Comparison of ENCODE assay signal across 24 cellular contexts in genomic region chr18:13550446-13551304, GRCh38.
DNase-seq lines count a peak whose midpoint lies in the region; ATAC-seq, FAIRE-seq and TF ChIP-seq lines count a peak whose summit lies in the region.
"Had no signal": no experiment of that assay in that cellular context is flagged by ENCODE, and none has a peak within 500 bp of the region (broad histone marks: within the 10 kb centered on the region; RNA-seq: fewer than 3 reads in every experiment).

No MANE protein-coding gene starts in this region.

- no peak overlapping the region for H3K4me3 Mint-ChIP-seq in activated T-cell treated with anti-CD3 and anti-CD28 coated beads, Interleukin-2, amount 50 U/mL, for 24 hours
- no peak overlapping the region for H3K4me3 Mint-ChIP-seq in activated T-cell treated with anti-CD3 and anti-CD28 coated beads, Interleukin-2, amount 50 U/mL, for 72 hours
- H3K4me3 Mint-ChIP-seq in naive thymus-derived CD8-positive, alpha-beta T cell, result no peak overlapping the region
- H3K4me3 Mint-ChIP-seq: activated B cell treated with CpG ODN at 0.5 μM for 24 hours; activated CD4-positive, alpha-beta memory T cell treated with anti-CD3 and anti-CD28 coated beads, Interleukin-2, amount 10 ng/mL, durations not matched to agents 7 days and 5 days; effector memory CD8-positive, alpha-beta T cell; GM23338 had no signal

- H3K4me1 Mint-ChIP-seq in activated T-cell treated with anti-CD3 and anti-CD28 coated beads, Interleukin-2, amount 50 U/mL, for 24 hours (ENCODE audit: low read depth), result peaks cover 20% of the 10 kb centered on the region
- H3K4me1 Mint-ChIP-seq in activated T-cell treated with anti-CD3 and anti-CD28 coated beads, Interleukin-2, amount 50 U/mL, for 72 hours (ENCODE audit: low read depth), result peaks cover 17% of the 10 kb centered on the region
- peaks cover 16 to 47% (median 30%) of the 10 kb centered on the region in 4 donors for H3K4me1 Mint-ChIP-seq in naive thymus-derived CD8-positive, alpha-beta T cell
- H3K4me1 Mint-ChIP-seq: activated CD4-positive, alpha-beta memory T cell treated with anti-CD3 and anti-CD28 coated beads, Interleukin-2, amount 10 ng/mL, durations not matched to agents 7 days and 5 days; GM23338 had no signal

- in situ Hi-C loops in transverse colon (cut with MboI; ENCODE audit: low pct_ligation_motif_present in 1 of 4, low pct_unique_long_range_greater_than_20kb in 1 of 4, low sequenced_read_pairs in 3 of 4), result no loop called here

- WGBS in transverse colon (ENCODE audit: low coverage in 1 of 2), 2 donors, result 93 to 97% methylated on average over 11 to 27 of the region's 27 CpGs

- no peak for TF ChIP-seq POLR2A in transverse colon (IDR thresholded peaks at IDR 0.05)

- H3K4me2 ChIP-seq in MM.1S (ENCODE audit: low read depth, low read length), result no peak overlapping the region
- H3K4me2 ChIP-seq: GM23338 had no signal

- H3K27me3 ChIP-seq in transverse colon, result no peaks in the 10 kb centered on the region
- no peaks in the 10 kb centered on the region for H3K27me3 ChIP-seq in MM.1S (replicated peaks; ENCODE audit: insufficient read depth, low read length)
- H3K27me3 ChIP-seq: ovary, right lobe of liver, suprapubic skin had no signal

- H3K9me3 ChIP-seq in transverse colon, result no peaks in the 10 kb centered on the region
- no peaks in the 10 kb centered on the region for H3K9me3 ChIP-seq in MM.1S (replicated peaks; ENCODE audit: insufficient read depth, low read length)
- H3K9me3 ChIP-seq: ovary, right lobe of liver, suprapubic skin had no signal

- H3K27ac ChIP-seq in caudate nucleus (ENCODE audit: low read depth, low read length), result peak overlapping the region; percentile 65
- H3K27ac ChIP-seq in transverse colon, result peak overlapping the region in 3 of 4 donors; percentile 56 to 72 (median 69)
- H3K27ac ChIP-seq in MM.1S (ENCODE audit: low read length), result no peak overlapping the region
- H3K27ac ChIP-seq: ovary, right lobe of liver, suprapubic skin had no signal

- H3K9me3 Mint-ChIP-seq in activated T-cell treated with anti-CD3 and anti-CD28 coated beads, Interleukin-2, amount 50 U/mL, for 24 hours, result no peaks in the 10 kb centered on the region
- peaks cover 0 to 2% of the 10 kb centered on the region in 2 donors for H3K9me3 Mint-ChIP-seq in activated T-cell treated with anti-CD3 and anti-CD28 coated beads, Interleukin-2, amount 50 U/mL, for 72 hours
- peaks cover 0 to 1% (median 0%) of the 10 kb centered on the region in 9 donors for H3K9me3 Mint-ChIP-seq in naive thymus-derived CD8-positive, alpha-beta T cell
- H3K9me3 Mint-ChIP-seq: effector memory CD8-positive, alpha-beta T cell had no signal

- TF ChIP-seq CTCF in transverse colon (IDR thresholded peaks at IDR 0.05) (no peak), MM.1S (IDR thresholded peaks at IDR 0.05; ENCODE audit: low read length) (no peak)

- H4K20me1 ChIP-seq in MM.1S (ENCODE audit: insufficient read depth, low read length), result no peaks in the 10 kb centered on the region

- H3K36me3 ChIP-seq in transverse colon (no peaks in the 10 kb centered on the region), MM.1S (replicated peaks; ENCODE audit: insufficient read depth, low read length) (no peaks in the 10 kb centered on the region)
- H3K36me3 ChIP-seq: ovary, right lobe of liver, suprapubic skin had no signal

- H3K4me3 ChIP-seq in transverse colon, result no peak overlapping the region
- no peak overlapping the region for H3K4me3 ChIP-seq in MM.1S (ENCODE audit: low read length)
- H3K4me3 ChIP-seq: GM23338, ovary, right lobe of liver, suprapubic skin had no signal

- POLR2A ChIA-PET in naive thymus-derived CD8-positive, alpha-beta T cell (lab: Charles Lee), result interaction anchor here (0.6 to 1.1 kb wide), 2 partner anchors 83 to 116 kb away, joined by 3 read pairs; no protein-coding TSS in a partner anchor

- no peak overlapping the region for H3K9ac ChIP-seq in MM.1S (ENCODE audit: low read length)

- TF ChIP-seq EP300 in transverse colon (IDR thresholded peaks at IDR 0.05; ENCODE audit: low read depth), result no peak

- no peaks in the 10 kb centered on the region for H3K27me3 Mint-ChIP-seq in activated T-cell treated with anti-CD3 and anti-CD28 coated beads, Interleukin-2, amount 50 U/mL, for 24 hours
- H3K27me3 Mint-ChIP-seq in activated T-cell treated with anti-CD3 and anti-CD28 coated beads, Interleukin-2, amount 50 U/mL, for 72 hours (ENCODE audit: low read depth), result no peaks in the 10 kb centered on the region
- no peaks in the 10 kb centered on the region for H3K27me3 Mint-ChIP-seq in naive thymus-derived CD8-positive, alpha-beta T cell
- H3K27me3 Mint-ChIP-seq: activated B cell treated with CpG ODN at 0.5 μM for 24 hours; activated CD4-positive, alpha-beta memory T cell treated with anti-CD3 and anti-CD28 coated beads, Interleukin-2, amount 10 ng/mL, durations not matched to agents 7 days and 5 days; effector memory CD8-positive, alpha-beta T cell had no signal

- H3K4me1 ChIP-seq in transverse colon (peaks cover 0 to 20% (median 16%) of the 10 kb centered on the region in 4 donors), MM.1S (ENCODE audit: low read length) (peaks cover 9% of the 10 kb centered on the region)
- H3K4me1 ChIP-seq: Caco-2 had no signal

- intact Hi-C loops in transverse colon (cut with DNase I; ENCODE audit: low total_unique reads), result no loop called here

- H3K79me2 ChIP-seq in MM.1S (ENCODE audit: low read length), result no peaks in the 10 kb centered on the region

- peaks cover 11% of the 10 kb centered on the region for H3K36me3 Mint-ChIP-seq in activated T-cell treated with anti-CD3 and anti-CD28 coated beads, Interleukin-2, amount 50 U/mL, for 24 hours (ENCODE audit: low read depth)
- peaks cover 1 to 6% of the 10 kb centered on the region in 2 donors for H3K36me3 Mint-ChIP-seq in activated T-cell treated with anti-CD3 and anti-CD28 coated beads, Interleukin-2, amount 50 U/mL, for 72 hours (ENCODE audit: insufficient read depth in 2 of 2)
- H3K36me3 Mint-ChIP-seq in naive thymus-derived CD8-positive, alpha-beta T cell, result peaks cover 0 to 8% (median 3%) of the 10 kb centered on the region in 3 donors

- peak overlapping the region; percentile 17 for H3K27ac Mint-ChIP-seq in activated T-cell treated with anti-CD3 and anti-CD28 coated beads, Interleukin-2, amount 50 U/mL, for 24 hours
- no peak overlapping the region for H3K27ac Mint-ChIP-seq in activated T-cell treated with anti-CD3 and anti-CD28 coated beads, Interleukin-2, amount 50 U/mL, for 72 hours
- H3K27ac Mint-ChIP-seq in naive thymus-derived CD8-positive, alpha-beta T cell, result peak overlapping the region in 7 of 10 donors; percentile 2 to 92 (median 28)
- H3K27ac Mint-ChIP-seq: activated B cell treated with CpG ODN at 0.5 μM for 24 hours; activated CD4-positive, alpha-beta memory T cell treated with anti-CD3 and anti-CD28 coated beads, Interleukin-2, amount 10 ng/mL, durations not matched to agents 7 days and 5 days; effector memory CD8-positive, alpha-beta T cell; GM23338 had no signal

- no peaks in the 10 kb centered on the region for H3F3A ChIP-seq in MM.1S (ENCODE audit: insufficient read depth, low read length)

- H2AFZ ChIP-seq in MM.1S (ENCODE audit: low read length), result no peak overlapping the region
- H2AFZ ChIP-seq: GM23338 had no signal

- ATAC-seq in activated T-cell treated with anti-CD3 and anti-CD28 coated beads, Interleukin-2, amount 50 U/mL, for 72 hours (replicated peaks in 1 of 2), result no peak
- no peak for ATAC-seq in naive thymus-derived CD8-positive, alpha-beta T cell
- ATAC-seq: activated naive CD4-positive, alpha-beta T cell treated with anti-CD3 and anti-CD28 coated beads, Interleukin-2, amount 50 U/mL, for 72 hours; effector memory CD8-positive, alpha-beta T cell; GM23338 had no signal

- FAIRE-seq in HTR-8/SVneo (lab: Jason Lieb, UNC), result no peak
- FAIRE-seq: astrocyte had no signal

- DNase-seq in activated T-cell treated with anti-CD3 and anti-CD28 coated beads, Interleukin-2, amount 50 U/mL, for 24 hours, result no peak
- DNase-seq in activated T-cell treated with anti-CD3 and anti-CD28 coated beads, Interleukin-2, amount 50 U/mL, for 72 hours, result no peak
- no peak for DNase-seq in caudate nucleus (lab: John Stamatoyannopoulos, UW)
- no peak for DNase-seq in naive thymus-derived CD8-positive, alpha-beta T cell
- no peak for DNase-seq in transverse colon
- no peak for DNase-seq in MM.1S
- DNase-seq in activated CD4-positive, alpha-beta T cell treated with anti-CD3 and anti-CD28 coated beads, Interleukin-2, amount 50 U/mL, for 48 hours, result no peak
- DNase-seq in HTR-8/SVneo (ENCODE audit: insufficient read length, low spot score), result no peak
- DNase-seq: activated B cell treated with CpG ODN at 0.5 μM for 24 hours; activated CD4-positive, alpha-beta memory T cell treated with anti-CD3 and anti-CD28 coated beads, Interleukin-2, amount 10 ng/mL, durations not matched to agents 7 days and 5 days; AML-193; Caco-2; effector memory CD8-positive, alpha-beta T cell; Karpas-422; kidney glomerular epithelial cell; mesenchymal stem cell; NCI-H187; NCI-H774 had no signal

- no peaks in the 10 kb centered on the region for H3K9me2 ChIP-seq in MM.1S (replicated peaks; ENCODE audit: insufficient read depth, low read length)
